ENCODE assay signal across 19 cellular contexts in the genomic region with DNA sequence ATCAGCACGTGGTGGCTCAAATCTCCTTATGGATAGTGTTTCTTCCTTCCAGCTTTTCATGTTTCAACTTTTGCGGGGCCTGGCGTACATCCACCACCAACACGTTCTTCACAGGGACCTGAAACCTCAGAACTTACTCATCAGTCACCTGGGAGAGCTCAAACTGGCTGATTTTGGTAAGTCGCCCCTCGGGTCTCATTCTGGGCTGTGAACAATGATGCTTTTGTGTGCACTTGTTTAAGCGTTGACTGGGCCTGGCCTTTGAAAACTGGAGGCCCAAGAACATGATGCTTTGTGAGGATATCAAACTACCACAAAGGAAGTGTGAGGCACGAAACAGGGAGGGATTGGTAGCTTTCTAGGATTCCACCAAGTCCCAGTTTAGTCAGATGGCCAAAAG. TPM values are rescaled to one million over a fixed set of nuclear protein-coding genes. Genes with fewer than 3 reads are reported as not detected.
DNase-seq lines count a peak whose midpoint lies in the region; ATAC-seq and TF ChIP-seq lines count a peak whose summit lies in the region.
"Had no signal": no experiment of that assay in that cellular context is flagged by ENCODE, and none has a peak within 500 bp of the region (broad histone marks: within the 10 kb centered on the region; RNA-seq: fewer than 3 reads in every experiment).

No MANE protein-coding gene starts in this region.

- H3K79me2 ChIP-seq in mammary epithelial cell (ENCODE audit: insufficient read depth, low read length) = no peaks in the 10 kb centered on the region

- H3K9ac ChIP-seq in mammary epithelial cell (ENCODE audit: insufficient read depth, low read length) = no peak overlapping the region
- H3K9ac ChIP-seq: GM23248 had no signal

- H3K4me3 Mint-ChIP-seq in MCF 10A (ENCODE audit: unreplicated experiment) = no peak overlapping the region
- H3K4me3 Mint-ChIP-seq: CD8-positive, alpha-beta T cell had no signal

- no peak overlapping the region for H3K27ac Mint-ChIP-seq in MCF 10A (ENCODE audit: low read depth, unreplicated experiment)
- H3K27ac Mint-ChIP-seq: CD8-positive, alpha-beta T cell had no signal

- CTCF ChIA-PET in mammary epithelial cell (lab: Charles Lee; ENCODE audit: low non-redundant PET) = no interaction called here
- CTCF ChIA-PET in MCF 10A (lab: Yijun Ruan, JAX) = interaction anchor here (0.6 kb wide), 1 partner anchor 470 kb away, joined by 4 read pairs; no protein-coding TSS in a partner anchor

- no peak for ATAC-seq in activated CD4-positive, CD25-positive, alpha-beta regulatory T cell treated with anti-CD3 and anti-CD28 coated beads, Interleukin-2, amount 50 U/mL, for 24 hours
- no peak for ATAC-seq in HG02870 (IDR thresholded peaks at IDR 0.05; ENCODE audit: unreplicated experiment)
- ATAC-seq: CD8-positive, alpha-beta T cell; GM12878 had no signal

- intact Hi-C loops in mammary epithelial cell (cut with micrococcal nuclease) = loop anchor here (5.0 kb wide), 1 partner anchor 36 kb away; no protein-coding TSS in a partner anchor
- intact Hi-C loops in MCF 10A (cut with micrococcal nuclease) = no loop called here

- H4K20me1 ChIP-seq in mammary epithelial cell (ENCODE audit: insufficient read depth, low read length) = no peaks in the 10 kb centered on the region

- dilution Hi-C loops in mammary epithelial cell (cut with HindIII; ENCODE audit: low sequenced_read_pairs) = no loop called here

- H3K27me3 ChIP-seq in mammary epithelial cell (ENCODE audit: insufficient read depth, low read length) (no peaks in the 10 kb centered on the region), neuron (ENCODE audit: insufficient read depth, low read length) (peaks cover 12% of the 10 kb centered on the region)
- H3K27me3 ChIP-seq: Peyer's patch had no signal

- no peaks in the 10 kb centered on the region for H3K9me3 Mint-ChIP-seq in MCF 10A (ENCODE audit: unreplicated experiment)
- H3K9me3 Mint-ChIP-seq: CD8-positive, alpha-beta T cell had no signal

- no peaks in the 10 kb centered on the region for H3K36me3 Mint-ChIP-seq in MCF 10A (ENCODE audit: insufficient read depth, unreplicated experiment)
- H3K36me3 Mint-ChIP-seq: CD8-positive, alpha-beta T cell had no signal

- 2% methylated on average over 6 of the region's 8 CpGs for WGBS in mammary epithelial cell (ENCODE audit: low coverage, missing lambda C conversion rate)

- POLR2A ChIA-PET in MCF 10A (lab: Yijun Ruan, JAX) = interaction anchor here (0.5 kb wide), 1 partner anchor 342 kb away, joined by 4 read pairs; no protein-coding TSS in a partner anchor

- TF ChIP-seq CTCF in mammary epithelial cell (conservative IDR thresholded peaks at IDR 0.05 in 1 of 2, IDR thresholded peaks at IDR 0.05 in 1 of 2; ENCODE audit: extremely low read depth in 1 of 2, insufficient read depth in 1 of 2, low read depth in 1 of 2, low read length in 2 of 2) (no peak), MCF 10A (IDR thresholded peaks at IDR 0.05; ENCODE audit: unreplicated experiment) (no peak), astrocyte of the spinal cord (IDR thresholded peaks at IDR 0.05; ENCODE audit: low read depth, low read length) (no peak)

- DNase-seq in mammary epithelial cell (peak; percentile 86), MCF 10A (ENCODE audit: unreplicated experiment) (no peak), astrocyte of the spinal cord (ENCODE audit: low read depth, low spot score) (peak; percentile 37)
- DNase-seq in effector CD4-positive, alpha-beta T cell = no peak
- no peak for DNase-seq in activated effector memory CD4-positive, alpha-beta T cell treated with Interleukin-2 at 50 U/mL for 16 hours
- DNase-seq: CD8-positive, alpha-beta T cell; DMS79; GM23248; KBM-7; NCI-H146; NCI-H2081 treated with DMSO at 0.1 percent for 48 hours; NCI-H524; Peyer's patch; Right ventricle myocardium superior had no signal

- BruUV-seq in mammary epithelial cell (replicated peaks; lab: Mats Ljungman, UMichigan) = no TSS peak
- no TSS peak for BruUV-seq in MCF 10A (replicated peaks; lab: Mats Ljungman, UMichigan)

- in situ Hi-C loops in mammary epithelial cell (cut with MboI; ENCODE audit: low sequenced_read_pairs in 2 of 2) = no loop called here
- in situ Hi-C loops in astrocyte of the spinal cord (cut with HindIII; ENCODE audit: low sequenced_read_pairs) = no loop called here

- H3K9me3 ChIP-seq in mammary epithelial cell (replicated peaks; ENCODE audit: insufficient read depth, low read length) = no peaks in the 10 kb centered on the region
- H3K9me3 ChIP-seq in neuron (ENCODE audit: low read length) = no peaks in the 10 kb centered on the region
- H3K9me3 ChIP-seq: Peyer's patch had no signal

- H3K36me3 ChIP-seq in mammary epithelial cell (ENCODE audit: insufficient read depth, low read length) = no peaks in the 10 kb centered on the region
- H3K36me3 ChIP-seq in neuron (ENCODE audit: insufficient read depth, low read length) = no peaks in the 10 kb centered on the region
- H3K36me3 ChIP-seq: Peyer's patch had no signal

- H3K4me1 Mint-ChIP-seq in MCF 10A (ENCODE audit: insufficient read depth, unreplicated experiment) = no peaks in the 10 kb centered on the region

- peak overlapping the region; percentile 51 for H3K27ac ChIP-seq in mammary epithelial cell (ENCODE audit: insufficient read depth, low read depth, low read length)
- H3K27ac ChIP-seq: 22Rv1, GM23248, Peyer's patch had no signal

- H3K4me3 ChIP-seq in mammary epithelial cell (replicated peaks in 1 of 3; ENCODE audit: insufficient read depth in 1 of 3, low read depth in 2 of 3, low read length in 3 of 3) (no peak overlapping the region), astrocyte of the spinal cord (ENCODE audit: low read depth, low read length) (no peak overlapping the region), neuron (ENCODE audit: low read length) (no peak overlapping the region)
- H3K4me3 ChIP-seq: GM12878, GM23248, Peyer's patch had no signal

- H3K27me3 Mint-ChIP-seq in MCF 10A (ENCODE audit: insufficient read depth, unreplicated experiment) = no peaks in the 10 kb centered on the region

- H3K4me1 ChIP-seq in mammary epithelial cell (ENCODE audit: insufficient read depth, low read length) (peaks cover 49% of the 10 kb centered on the region), neuron (ENCODE audit: insufficient read depth, low read length) (peaks cover 7% of the 10 kb centered on the region)
- H3K4me1 ChIP-seq: Peyer's patch had no signal

- peak overlapping the region; percentile 2 for H3K4me2 ChIP-seq in mammary epithelial cell (ENCODE audit: insufficient read depth, low read depth, low read length)

- H2AFZ ChIP-seq in mammary epithelial cell (ENCODE audit: low read depth, low read length) (peak overlapping the region; percentile 74), neuron (ENCODE audit: low read depth, low read length) (peak overlapping the region; percentile 32)
- H2AFZ ChIP-seq: GM23248 had no signal

RNA-seq across cellular contexts. Expression of a gene that starts 27.5 kb away (rescaled TPM):
- total RNA-seq in mammary epithelial cell = 1 to 10 TPM; 3.5 to 5.7 TPM
- 3.1 TPM for polyA plus RNA-seq in mammary epithelial cell
- 10.0 TPM for polyA minus RNA-seq in mammary epithelial cell
- total RNA-seq in MCF 10A (2022) = not detected in 2 replicates
- total RNA-seq: CD8-positive, alpha-beta T cell had no signal

RNA-seq across cellular contexts. Expression of a gene that starts 53.1 kb away (rescaled TPM):
- total RNA-seq in mammary epithelial cell (10 to 100 TPM; 46.2 to 53.3 TPM), MCF 10A (2022) (14.6 and 20.7 TPM in 2 replicates)
- 15.1 TPM for polyA plus RNA-seq in mammary epithelial cell
- 45.7 TPM for polyA minus RNA-seq in mammary epithelial cell

Comparison
In these comparisons a context has a peak if more than half of its experiments do, and no peak if none do; other contexts are left out.
1. DNase-seq: peak in mammary epithelial cell (single experiment) and astrocyte of the spinal cord (single experiment); none in MCF 10A (single experiment), effector CD4-positive, alpha-beta T cell (single experiment) and activated effector memory CD4-positive, alpha-beta T cell treated with Interleukin-2 at 50 U/mL for 16 hours (single experiment).